In the genomic region with DNA sequence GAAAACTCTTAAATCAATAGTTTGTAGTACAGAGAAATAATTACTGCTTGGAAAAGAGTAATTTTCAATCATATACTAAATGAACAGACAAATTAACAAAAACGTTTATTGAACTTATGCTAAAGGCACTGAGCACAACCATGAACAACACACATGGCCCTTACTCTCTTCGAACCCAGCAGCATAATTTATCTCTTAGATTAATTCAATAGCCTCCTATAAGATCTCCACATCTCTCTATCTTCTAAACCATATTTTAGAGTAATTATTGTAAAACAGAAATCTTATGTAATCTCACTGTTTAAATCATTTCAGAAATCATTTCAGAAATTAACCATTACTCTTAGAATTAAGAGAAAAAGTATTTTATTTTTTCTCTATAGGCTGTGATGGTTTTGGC, we compare ENCODE assay signal across 28 cellular contexts.
"Had no signal": no experiment of that assay in that cellular context is flagged by ENCODE, and none has a peak within 500 bp of the region (broad histone marks: within the 10 kb centered on the region; RNA-seq: fewer than 3 reads in every experiment).

No MANE protein-coding gene starts in this region.

- DNase-seq: stimulated activated CD4-positive, alpha-beta T cell treated with anti-CD3 and anti-CD28 coated beads, Interleukin-2, amount 100 ng/mL, for 48 hours; stimulated activated CD4-positive, alpha-beta T cell treated with anti-CD3 and anti-CD28 coated beads, Interleukin-4, amount 100 ng/mL, for 1 hour; stimulated activated CD4-positive, alpha-beta T cell treated with anti-CD3 and anti-CD28 coated beads, Interleukin-4, amount 100 ng/mL, for 24 hours; stimulated activated CD4-positive, alpha-beta T cell treated with anti-CD3 and anti-CD28 coated beads, Interleukin-4, amount 100 ng/mL, for 4 hours; stimulated activated CD8-positive, alpha-beta memory T cell treated with anti-CD3 and anti-CD28 coated beads, Interleukin-4, amount 100 ng/mL, for 48 hours; stimulated activated naive B cell treated with anti-CD40 and anti-IgM and Interleukin-4, amounts not matched to agents 10 μg/mL and 1 μg/mL and 100 μg/mL, for 72 hours; stimulated activated naive CD4-positive, alpha-beta T cell; stimulated activated naive CD4-positive, alpha-beta T cell treated with Interleukin-2 at 50 U/mL for 16 hours; stimulated activated naive CD8-positive, alpha-beta T cell treated with anti-CD3 and anti-CD28 coated beads, Interleukin-15, amount 100 ng/mL, for 72 hours; stimulated activated naive CD8-positive, alpha-beta T cell treated with anti-CD3 and anti-CD28 coated beads, Interleukin-15, Interleukin-2, amounts not matched to agents 100 U/mL and 50 U/mL, for 24 hours; stomach; substantia nigra; testis; thyroid gland; tibial artery; transverse colon; trophoblast cell; upper lobe of left lung; upper lobe of right lung; uterus had no signal

- H3K36me3 ChIP-seq: stomach, suprapubic skin, thoracic aorta, thyroid gland, tibial artery, tibial nerve, transverse colon, upper lobe of left lung, upper lobe of right lung, uterus, vagina had no signal

- H3K27me3 Mint-ChIP-seq: stimulated activated memory B cell treated with anti-CD40 and anti-IgM and Interleukin-4, amounts not matched to agents 10 μg/mL and 1 μg/mL and 100 μg/mL, for 72 hours; stimulated activated naive B cell treated with anti-CD40 and anti-IgM and Interleukin-4, amounts not matched to agents 10 μg/mL and 1 μg/mL and 100 μg/mL, for 72 hours; stimulated activated naive CD8-positive, alpha-beta T cell treated with anti-CD3 and anti-CD28 coated beads, Interleukin-15, amount 100 ng/mL, for 72 hours; stimulated activated naive CD8-positive, alpha-beta T cell treated with anti-CD3 and anti-CD28 coated beads, Interleukin-15, Interleukin-2, amounts not matched to agents 100 ng/mL and 50 ng/mL, for 24 hours; type B pancreatic cell had no signal

- H3K4me3 ChIP-seq: stomach, suprapubic skin, testis, thoracic aorta, thyroid gland, tibial artery, tibial nerve, transverse colon, upper lobe of left lung, upper lobe of right lung, uterus, vagina had no signal

- H3K27ac ChIP-seq: stomach, suprapubic skin, testis, thoracic aorta, thyroid gland, tibial artery, tibial nerve, transverse colon, upper lobe of left lung, upper lobe of right lung, uterus, vagina had no signal

- H3K9me3 ChIP-seq: stomach, suprapubic skin, testis, thoracic aorta, thyroid gland, tibial artery, tibial nerve, transverse colon, upper lobe of left lung, upper lobe of right lung, uterus, vagina had no signal

- H3K9me3 Mint-ChIP-seq: stimulated activated naive CD8-positive, alpha-beta T cell treated with anti-CD3 and anti-CD28 coated beads, Interleukin-15, Interleukin-2, amounts not matched to agents 100 ng/mL and 50 ng/mL, for 24 hours had no signal

- ATAC-seq: stimulated activated effector memory CD8-positive, alpha-beta T cell treated with anti-CD3 and anti-CD28 coated beads, Interleukin-12 subunit alpha, Interleukin-12 subunit beta, amount 100 ng/mL, for 72 hours; stimulated activated memory B cell treated with anti-CD40 and anti-IgM and Interleukin-4, amounts not matched to agents 10 μg/mL and 1 μg/mL and 100 μg/mL, for 72 hours; stimulated activated naive B cell treated with anti-CD40 and anti-IgM and Interleukin-4, amounts not matched to agents 10 μg/mL and 1 μg/mL and 100 μg/mL, for 72 hours; stimulated activated naive CD8-positive, alpha-beta T cell treated with anti-CD3 and anti-CD28 coated beads, Interleukin-15, amount 100 ng/mL, for 72 hours; stimulated activated naive CD8-positive, alpha-beta T cell treated with anti-CD3 and anti-CD28 coated beads, Interleukin-15, Interleukin-2, amounts not matched to agents 100 U/mL and 50 U/mL, for 24 hours; upper lobe of right lung had no signal

- H3K27ac Mint-ChIP-seq: stimulated activated effector memory CD8-positive, alpha-beta T cell treated with anti-CD3 and anti-CD28 coated beads, Interleukin-12 subunit alpha, Interleukin-12 subunit beta, amount 100 ng/mL, for 72 hours; stimulated activated memory B cell treated with anti-CD40 and anti-IgM and Interleukin-4, amounts not matched to agents 10 μg/mL and 1 μg/mL and 100 μg/mL, for 72 hours; stimulated activated naive B cell treated with anti-CD40 and anti-IgM and Interleukin-4, amounts not matched to agents 10 μg/mL and 1 μg/mL and 100 μg/mL, for 72 hours; stimulated activated naive CD8-positive, alpha-beta T cell treated with anti-CD3 and anti-CD28 coated beads, Interleukin-15, amount 100 ng/mL, for 72 hours; stimulated activated naive CD8-positive, alpha-beta T cell treated with anti-CD3 and anti-CD28 coated beads, Interleukin-15, Interleukin-2, amounts not matched to agents 100 ng/mL and 50 ng/mL, for 24 hours; type B pancreatic cell had no signal

- H3K4me1 Mint-ChIP-seq: stimulated activated effector memory CD8-positive, alpha-beta T cell treated with anti-CD3 and anti-CD28 coated beads, Interleukin-12 subunit alpha, Interleukin-12 subunit beta, amount 100 ng/mL, for 72 hours; stimulated activated naive B cell treated with anti-CD40 and anti-IgM and Interleukin-4, amounts not matched to agents 10 μg/mL and 1 μg/mL and 100 μg/mL, for 72 hours; stimulated activated naive CD8-positive, alpha-beta T cell treated with anti-CD3 and anti-CD28 coated beads, Interleukin-15, amount 100 ng/mL, for 72 hours had no signal

- H3K4me3 Mint-ChIP-seq: stimulated activated effector memory CD8-positive, alpha-beta T cell treated with anti-CD3 and anti-CD28 coated beads, Interleukin-12 subunit alpha, Interleukin-12 subunit beta, amount 100 ng/mL, for 72 hours; stimulated activated memory B cell treated with anti-CD40 and anti-IgM and Interleukin-4, amounts not matched to agents 10 μg/mL and 1 μg/mL and 100 μg/mL, for 72 hours; stimulated activated naive B cell treated with anti-CD40 and anti-IgM and Interleukin-4, amounts not matched to agents 10 μg/mL and 1 μg/mL and 100 μg/mL, for 72 hours; stimulated activated naive CD8-positive, alpha-beta T cell treated with anti-CD3 and anti-CD28 coated beads, Interleukin-15, amount 100 ng/mL, for 72 hours; stimulated activated naive CD8-positive, alpha-beta T cell treated with anti-CD3 and anti-CD28 coated beads, Interleukin-15, Interleukin-2, amounts not matched to agents 100 ng/mL and 50 ng/mL, for 24 hours; type B pancreatic cell had no signal

- H3K4me1 ChIP-seq: stomach, suprapubic skin, testis, thyroid gland, tibial artery, tibial nerve, transverse colon, upper lobe of left lung, upper lobe of right lung, uterus, vagina had no signal

- H3K27me3 ChIP-seq: stomach, suprapubic skin, testis, thyroid gland, tibial artery, tibial nerve, transverse colon, upper lobe of left lung, upper lobe of right lung, uterus, vagina had no signal

- H3K36me3 Mint-ChIP-seq: stimulated activated effector memory CD8-positive, alpha-beta T cell treated with anti-CD3 and anti-CD28 coated beads, Interleukin-12 subunit alpha, Interleukin-12 subunit beta, amount 100 ng/mL, for 72 hours had no signal
